Comparison of ENCODE assay signal across 8 cellular contexts in genomic region chr10:43816351-43817321, GRCh38.
DNase-seq lines count a peak whose midpoint lies in the region; ATAC-seq and TF ChIP-seq lines count a peak whose summit lies in the region.

No MANE protein-coding gene starts in this region.

- no peaks in the 10 kb centered on the region for H3K79me2 ChIP-seq in DOHH2 (ENCODE audit: control insufficient read depth, low read length)

- H3K27ac ChIP-seq in DOHH2 (ENCODE audit: low read depth, low read length) = no peak overlapping the region
- H3K27ac ChIP-seq in KOPT-K1 (ENCODE audit: low read depth, low read length, poor library complexity, severe bottlenecking) = peak overlapping the region; percentile 89
- peak overlapping the region; percentile 17 to 68 for H3K27ac ChIP-seq in right atrium auricular region

- ATAC-seq in GM21515 (IDR thresholded peaks at IDR 0.05; ENCODE audit: unreplicated experiment) = peak; percentile 96

- peak overlapping the region; percentile 14; the same call in 1 of the 2 replicates for H3K4me2 ChIP-seq in DOHH2 (ENCODE audit: low read length)

- H3K27me3 ChIP-seq in DOHH2 (ENCODE audit: control insufficient read depth, low read length) (no peaks in the 10 kb centered on the region), right atrium auricular region (no peaks in the 10 kb centered on the region)

- no peak overlapping the region for H3K4me3 ChIP-seq in DOHH2 (ENCODE audit: low read length)
- no peak overlapping the region for H3K4me3 ChIP-seq in right atrium auricular region

- no peaks in the 10 kb centered on the region for H3K9me3 ChIP-seq in DOHH2 (ENCODE audit: control insufficient read depth, insufficient read depth, low read length)
- H3K9me3 ChIP-seq in KOPT-K1 (ENCODE audit: insufficient read depth, low read length, poor library complexity, severe bottlenecking) = no peaks in the 10 kb centered on the region
- H3K9me3 ChIP-seq in right atrium auricular region = no peaks in the 10 kb centered on the region

- no peaks in the 10 kb centered on the region for H4K20me1 ChIP-seq in DOHH2 (ENCODE audit: control insufficient read depth, insufficient read depth, low read depth, low read length)

- no peaks in the 10 kb centered on the region for H3F3A ChIP-seq in DOHH2 (ENCODE audit: control insufficient read depth, insufficient read depth)

- no peaks in the 10 kb centered on the region for H3K36me3 ChIP-seq in DOHH2 (ENCODE audit: control insufficient read depth, low read length)
- H3K36me3 ChIP-seq in KOPT-K1 (ENCODE audit: insufficient read depth, low read length) = no peaks in the 10 kb centered on the region
- no peaks in the 10 kb centered on the region for H3K36me3 ChIP-seq in right atrium auricular region

- DNase-seq in activated T-cell treated with anti-CD3 and anti-CD28 coated beads for 4 hours = peak; percentile 47
- DNase-seq in right atrium auricular region (ENCODE audit: low spot score) = no peak
- DNase-seq in stimulated activated CD8-positive, alpha-beta memory T cell treated with anti-CD3 and anti-CD28 coated beads, Interleukin-15, amount 100 ng/mL, for 48 hours (ENCODE audit: low read depth in 2 of 2) = peak; percentile 68 to 71
- DNase-seq in iPS-NIHi11 (ENCODE audit: low spot score) = no peak
- DNase-seq in NCI-H1417 (lab: John Stamatoyannopoulos, UW) = no peak

- no peaks in the 10 kb centered on the region for H3K9me2 ChIP-seq in DOHH2 (replicated peaks; ENCODE audit: control insufficient read depth, low read length)

- peaks cover 7% of the 10 kb centered on the region for H3K4me1 ChIP-seq in DOHH2 (ENCODE audit: control insufficient read depth, low read length)
- H3K4me1 ChIP-seq in right atrium auricular region = peaks cover 0 to 34% of the 10 kb centered on the region in 2 donors

- TF ChIP-seq CTCF in DOHH2 (IDR thresholded peaks at IDR 0.05; ENCODE audit: low read depth, low read length, poor library complexity, severe bottlenecking) (no peak), right atrium auricular region (IDR thresholded peaks at IDR 0.05) (no peak)

Comparison
In these comparisons a context has a peak if more than half of its experiments do, and no peak if none do; other contexts are left out.
1. DNase-seq: peak in activated T-cell treated with anti-CD3 and anti-CD28 coated beads for 4 hours (single experiment) and stimulated activated CD8-positive, alpha-beta memory T cell treated with anti-CD3 and anti-CD28 coated beads, Interleukin-15, amount 100 ng/mL, for 48 hours (2 of 2); none in right atrium auricular region (single experiment), iPS-NIHi11 (single experiment) and NCI-H1417 (0 of 3).